1 cellular context compared by ENCODE assay signal in the genomic region with DNA sequence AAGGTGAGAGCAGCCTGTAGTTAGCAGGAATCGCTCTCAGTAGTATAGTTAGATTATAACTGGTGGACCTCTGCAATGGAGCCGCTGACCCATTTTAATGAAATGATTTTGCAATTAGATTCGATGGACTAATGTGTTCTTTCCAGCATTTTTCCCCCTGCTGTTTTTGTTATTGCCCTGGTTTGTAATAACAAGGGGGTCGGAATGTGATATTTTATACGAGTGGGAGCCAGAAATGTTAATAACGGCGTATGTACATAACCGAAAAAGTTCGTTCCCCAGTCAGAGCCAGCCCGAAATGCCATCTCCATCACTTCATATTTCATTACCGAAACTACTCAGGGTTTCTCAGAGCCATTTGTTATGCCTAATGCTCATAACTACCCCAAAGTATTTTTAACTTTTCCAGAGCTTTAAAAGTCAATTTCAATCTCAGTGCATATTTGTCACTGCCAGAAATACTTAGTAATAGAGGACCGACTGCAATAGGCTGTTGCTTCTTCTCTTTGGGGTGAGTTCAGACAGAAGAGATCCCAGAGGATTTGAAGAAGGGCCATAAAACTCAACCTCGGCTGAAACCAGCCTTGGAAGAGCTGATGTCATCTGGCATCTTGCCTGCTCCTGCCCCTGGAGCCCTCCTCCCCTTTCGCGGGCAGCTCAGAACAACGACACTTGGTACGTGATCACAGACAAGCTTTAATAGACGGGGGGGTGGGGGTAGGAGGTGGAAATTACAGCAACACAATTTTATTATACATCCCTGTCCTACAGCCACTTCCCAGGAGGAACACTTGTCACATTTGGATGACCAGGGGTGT.
TF ChIP-seq lines count a peak whose summit lies in the region.

No MANE protein-coding gene starts in this region.

TF ChIP-seq in HEK293, 187 proteins besides CTCF, POLR2A, EP300 and RAD21 (continued from another document):
- TF ChIP-seq, protein P1, sequence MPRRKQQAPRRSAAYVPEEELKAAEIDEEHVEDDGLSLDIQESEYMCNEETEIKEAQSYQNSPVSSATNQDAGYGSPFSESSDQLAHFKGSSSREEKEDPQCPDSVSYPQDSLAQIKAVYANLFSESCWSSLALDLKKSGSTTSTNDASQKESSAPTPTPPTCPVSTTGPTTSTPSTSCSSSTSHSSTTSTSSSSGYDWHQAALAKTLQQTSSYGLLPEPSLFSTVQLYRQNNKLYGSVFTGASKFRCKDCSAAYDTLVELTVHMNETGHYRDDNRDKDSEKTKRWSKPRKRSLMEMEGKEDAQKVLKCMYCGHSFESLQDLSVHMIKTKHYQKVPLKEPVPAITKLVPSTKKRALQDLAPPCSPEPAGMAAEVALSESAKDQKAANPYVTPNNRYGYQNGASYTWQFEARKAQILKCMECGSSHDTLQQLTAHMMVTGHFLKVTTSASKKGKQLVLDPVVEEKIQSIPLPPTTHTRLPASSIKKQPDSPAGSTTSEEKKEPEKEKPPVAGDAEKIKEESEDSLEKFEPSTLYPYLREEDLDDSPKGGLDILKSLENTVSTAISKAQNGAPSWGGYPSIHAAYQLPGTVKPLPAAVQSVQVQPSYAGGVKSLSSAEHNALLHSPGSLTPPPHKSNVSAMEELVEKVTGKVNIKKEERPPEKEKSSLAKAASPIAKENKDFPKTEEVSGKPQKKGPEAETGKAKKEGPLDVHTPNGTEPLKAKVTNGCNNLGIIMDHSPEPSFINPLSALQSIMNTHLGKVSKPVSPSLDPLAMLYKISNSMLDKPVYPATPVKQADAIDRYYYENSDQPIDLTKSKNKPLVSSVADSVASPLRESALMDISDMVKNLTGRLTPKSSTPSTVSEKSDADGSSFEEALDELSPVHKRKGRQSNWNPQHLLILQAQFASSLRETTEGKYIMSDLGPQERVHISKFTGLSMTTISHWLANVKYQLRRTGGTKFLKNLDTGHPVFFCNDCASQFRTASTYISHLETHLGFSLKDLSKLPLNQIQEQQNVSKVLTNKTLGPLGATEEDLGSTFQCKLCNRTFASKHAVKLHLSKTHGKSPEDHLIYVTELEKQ (tag by site-specific recombination; IDR thresholded peaks at IDR 0.05; ENCODE audit: borderline replicate concordance) = peak; percentile 50; the same call in 1 of the 2 replicates
